In genomic region chr16:1216296-1216619, GRCh38 we compare ENCODE assay signal across 22 cellular contexts. TPM values are rescaled to one million over a fixed set of nuclear protein-coding genes. Genes with fewer than 3 reads are reported as not detected.
A peak's percentile ranks its signal among the peaks of the same experiment; 100 is the strongest.
DNase-seq lines count a peak whose midpoint lies in the region; TF ChIP-seq lines count a peak whose summit lies in the region.
"Had no signal": no experiment of that assay in that cellular context is flagged by ENCODE, and none has a peak within 500 bp of the region (broad histone marks: within the 10 kb centered on the region; RNA-seq: fewer than 3 reads in every experiment).

No MANE protein-coding gene starts in this region.

- CTCF ChIA-PET in mammary epithelial cell (lab: Charles Lee; ENCODE audit: low non-redundant PET): no interaction called here

- no peaks in the 10 kb centered on the region for H3K4me1 ChIP-seq in neuronal stem cell (ENCODE audit: control insufficient read depth in 2 of 2, insufficient read depth in 1 of 2, low read depth in 1 of 2, low read length in 2 of 2)
- no peaks in the 10 kb centered on the region for H3K4me1 ChIP-seq in mammary epithelial cell (ENCODE audit: insufficient read depth, low read length)

- H3K14ac ChIP-seq in neuronal stem cell (ENCODE audit: low read length): peak overlapping the region; percentile 94

- H2BK15ac ChIP-seq in neuronal stem cell (ENCODE audit: low read length): no peak overlapping the region

- DNase-seq in Daoy (ENCODE audit: low read depth) (peak; percentile 40), HT-29 (ENCODE audit: low spot score) (peak; percentile 36), UCSD-AML1 (lab: John Stamatoyannopoulos, UW; ENCODE audit: unreplicated experiment) (peak; percentile 22), neuronal stem cell (ENCODE audit: low spot score) (no peak), mammary epithelial cell (no peak), OCI-M2 (lab: John Stamatoyannopoulos, UW; ENCODE audit: unreplicated experiment) (no peak)
- DNase-seq in activated effector memory CD4-positive, alpha-beta T cell treated with anti-CD3 and anti-CD28 coated beads, Interleukin-2, amount 50 U/mL, for 16 hours: no peak
- DNase-seq: ACHN; CD4-positive, alpha-beta memory T cell; H9; MV-4-11; NCI-H1105 treated with DMSO at 0.1 percent for 48 hours; NCI-H1694 treated with DMSO at 0.1 percent for 48 hours; NCI-H2107; NCI-H2227 treated with DMSO at 0.1 percent for 48 hours had no signal

- H3K27ac ChIP-seq in neuronal stem cell (replicated peaks; ENCODE audit: low read length) (no peak overlapping the region), mammary epithelial cell (ENCODE audit: insufficient read depth, low read depth, low read length) (no peak overlapping the region)
- H3K27ac ChIP-seq: BLaER1, HL-60, KMS-11 had no signal

- H4K91ac ChIP-seq in neuronal stem cell (ENCODE audit: low read depth, low read length, poor library complexity): no peak overlapping the region

- H3K4me3 ChIP-seq in neuronal stem cell (ENCODE audit: low read length in 2 of 2) (no peak overlapping the region), mammary epithelial cell (replicated peaks in 1 of 3; ENCODE audit: insufficient read depth in 1 of 3, low read depth in 2 of 3, low read length in 3 of 3) (no peak overlapping the region)
- H3K4me3 ChIP-seq: BLaER1 had no signal

- BruUV-seq in mammary epithelial cell (replicated peaks; lab: Mats Ljungman, UMichigan): no TSS peak

- H3K9me3 ChIP-seq in neuronal stem cell (replicated peaks in 1 of 2; ENCODE audit: control insufficient read depth in 2 of 2, insufficient read depth in 1 of 2, low read depth in 1 of 2, low read length in 2 of 2) (peaks cover 0 to 2% of the 10 kb centered on the region in 2 donors), mammary epithelial cell (replicated peaks; ENCODE audit: insufficient read depth, low read length) (peaks cover 4% of the 10 kb centered on the region)
- H3K9me3 ChIP-seq: BLaER1 had no signal

- H4K8ac ChIP-seq in neuronal stem cell (ENCODE audit: low read depth, low read length): no peak overlapping the region

- H3K79me2 ChIP-seq in mammary epithelial cell (ENCODE audit: insufficient read depth, low read length): no peaks in the 10 kb centered on the region

- H3K4me2 ChIP-seq in neuronal stem cell (ENCODE audit: insufficient read depth, low read length, poor library complexity, severe bottlenecking) (no peak overlapping the region), mammary epithelial cell (ENCODE audit: insufficient read depth, low read depth, low read length) (no peak overlapping the region)
- H3K4me2 ChIP-seq: KMS-11 had no signal

- intact Hi-C loops in mammary epithelial cell (cut with micrococcal nuclease): no loop called here

- no CpG with 5 or more reads among the region's 12 CpGs for WGBS in neuronal stem cell (ENCODE audit: extremely low coverage in 2 of 2, insufficient read length in 2 of 2, insufficient replicate concordance in 1 of 2), 2 donors
- 61% methylated on average over 4 of the region's 12 CpGs for WGBS in mammary epithelial cell (ENCODE audit: low coverage, missing lambda C conversion rate)

- H3K18ac ChIP-seq in neuronal stem cell (ENCODE audit: low read length): peak overlapping the region; percentile 28

- no peak overlapping the region for H2BK5ac ChIP-seq in neuronal stem cell (ENCODE audit: low read length)

- no peak overlapping the region for H2AK5ac ChIP-seq in neuronal stem cell (ENCODE audit: low read depth, low read length)

- peak overlapping the region; percentile 11 for H3K4ac ChIP-seq in neuronal stem cell (ENCODE audit: low read length)

- no peak for TF ChIP-seq CTCF in mammary epithelial cell (conservative IDR thresholded peaks at IDR 0.05 in 1 of 2, IDR thresholded peaks at IDR 0.05 in 1 of 2; ENCODE audit: extremely low read depth in 1 of 2, insufficient read depth in 1 of 2, low read depth in 1 of 2, low read length in 2 of 2)

- no peak overlapping the region for H2AFZ ChIP-seq in neuronal stem cell (ENCODE audit: low read length)
- H2AFZ ChIP-seq in mammary epithelial cell (ENCODE audit: low read depth, low read length): no peak overlapping the region

- H3K36me3 ChIP-seq in neuronal stem cell (replicated peaks in 1 of 2; ENCODE audit: control insufficient read depth in 2 of 2, insufficient read depth in 2 of 2, low read length in 2 of 2): peaks cover 11 to 43% of the 10 kb centered on the region in 2 donors
- H3K36me3 ChIP-seq in mammary epithelial cell (ENCODE audit: insufficient read depth, low read length): no peaks in the 10 kb centered on the region

- no peaks in the 10 kb centered on the region for H4K20me1 ChIP-seq in mammary epithelial cell (ENCODE audit: insufficient read depth, low read length)

- H3K23ac ChIP-seq in neuronal stem cell (ENCODE audit: low read depth, low read length, poor library complexity): peak overlapping the region; percentile 85

- no peaks in the 10 kb centered on the region for H3K27me3 ChIP-seq in neuronal stem cell (ENCODE audit: control insufficient read depth in 3 of 3, insufficient read depth in 3 of 3, low read depth in 1 of 3, low read length in 3 of 3)
- H3K27me3 ChIP-seq in mammary epithelial cell (ENCODE audit: insufficient read depth, low read length): peaks cover 2% of the 10 kb centered on the region
- H3K27me3 ChIP-seq: BLaER1 had no signal

- no peak overlapping the region for H2BK12ac ChIP-seq in neuronal stem cell (ENCODE audit: low read length)

- in situ Hi-C loops in mammary epithelial cell (cut with MboI; ENCODE audit: low sequenced_read_pairs in 2 of 2): no loop called here

- H3K9ac ChIP-seq in neuronal stem cell (ENCODE audit: low read depth, low read length, poor library complexity) (no peak overlapping the region), mammary epithelial cell (ENCODE audit: insufficient read depth, low read length) (no peak overlapping the region)
- H3K9ac ChIP-seq: BLaER1, KMS-11 had no signal

- peaks cover 8% of the 10 kb centered on the region for H3K79me1 ChIP-seq in neuronal stem cell (ENCODE audit: low read depth, low read length)

- no peak overlapping the region for H2BK120ac ChIP-seq in neuronal stem cell (ENCODE audit: low read depth, low read length)

- dilution Hi-C loops in mammary epithelial cell (cut with HindIII; ENCODE audit: low sequenced_read_pairs): loop anchor here (10.0 kb wide), 4 partner anchors 151 to 299 kb away; no protein-coding TSS in a partner anchor

RNA-seq across cellular contexts. Expression of gene TPSG1, which starts 8.8 kb away (rescaled TPM):
- total RNA-seq in Daoy (2014; rRNA removed; shearing (Covaris generic)): 0.23 TPM in 1 of 2 replicates, not detected in the other
- 0.31 TPM in 1 of 2 replicates, not detected in the other for total RNA-seq in HT-29 (2014; rRNA removed; shearing (Covaris generic))
- polyA plus RNA-seq in neuronal stem cell (2013, experiment 1 of 2): not detected
- not detected for polyA plus RNA-seq in neuronal stem cell (2013, experiment 2 of 2)
- total RNA-seq in mammary epithelial cell: not detected
- not detected for polyA plus RNA-seq in mammary epithelial cell
- polyA minus RNA-seq in mammary epithelial cell: not detected
- total RNA-seq: CD4-positive, alpha-beta memory T cell; H9; HT1080; OCI-LY7; SK-MEL-5; T-helper 1 cell treated with Interleukin-12 subunit alpha and Interleukin-12 subunit beta and Interleukin-4 antibody, amounts not matched to agents 30 ng/mL and 1 ng/mL, for 36 hours had no signal
- polyA plus RNA-seq: CD4-positive, alpha-beta memory T cell had no signal

RNA-seq across cellular contexts. Expression of gene TPSB2, which starts 13.7 kb away (rescaled TPM):
- not detected in 2 replicates for total RNA-seq in Daoy (2014; rRNA removed; shearing (Covaris generic))
- total RNA-seq in HT-29 (2014; rRNA removed; shearing (Covaris generic)): not detected in 2 replicates
- not detected for polyA plus RNA-seq in neuronal stem cell (2013, experiment 1 of 2)
- not detected for polyA plus RNA-seq in neuronal stem cell (2013, experiment 2 of 2)
- not detected for total RNA-seq in mammary epithelial cell
- not detected for polyA plus RNA-seq in mammary epithelial cell
- not detected for polyA minus RNA-seq in mammary epithelial cell
- total RNA-seq: CD4-positive, alpha-beta memory T cell; H9; HT1080; OCI-LY7; SK-MEL-5; T-helper 1 cell treated with Interleukin-12 subunit alpha and Interleukin-12 subunit beta and Interleukin-4 antibody, amounts not matched to agents 30 ng/mL and 1 ng/mL, for 36 hours had no signal
- polyA plus RNA-seq: CD4-positive, alpha-beta memory T cell had no signal

RNA-seq across cellular contexts. Expression of gene TPSAB1, which starts 24.2 kb away (rescaled TPM):
- total RNA-seq in Daoy (2014; rRNA removed; shearing (Covaris generic)): not detected in 2 replicates
- not detected in 2 replicates for total RNA-seq in HT-29 (2014; rRNA removed; shearing (Covaris generic))
- not detected for polyA plus RNA-seq in neuronal stem cell (2013, experiment 1 of 2)
- not detected for polyA plus RNA-seq in neuronal stem cell (2013, experiment 2 of 2)
- not detected for total RNA-seq in mammary epithelial cell
- not detected for polyA plus RNA-seq in mammary epithelial cell
- not detected for polyA minus RNA-seq in mammary epithelial cell
- total RNA-seq: CD4-positive, alpha-beta memory T cell; H9; HT1080; OCI-LY7; SK-MEL-5; T-helper 1 cell treated with Interleukin-12 subunit alpha and Interleukin-12 subunit beta and Interleukin-4 antibody, amounts not matched to agents 30 ng/mL and 1 ng/mL, for 36 hours had no signal
- polyA plus RNA-seq: CD4-positive, alpha-beta memory T cell had no signal

RNA-seq across cellular contexts. Expression of gene TPSD1, which starts 39.6 kb away (rescaled TPM):
- not detected in 2 replicates for total RNA-seq in Daoy (2014; rRNA removed; shearing (Covaris generic))
- total RNA-seq in HT-29 (2014; rRNA removed; shearing (Covaris generic)): not detected in 2 replicates
- 0.06 TPM for polyA plus RNA-seq in neuronal stem cell (2013, experiment 1 of 2)
- not detected for polyA plus RNA-seq in neuronal stem cell (2013, experiment 2 of 2)
- total RNA-seq in mammary epithelial cell: not detected
- not detected for polyA plus RNA-seq in mammary epithelial cell
- not detected for polyA minus RNA-seq in mammary epithelial cell
- total RNA-seq: CD4-positive, alpha-beta memory T cell; H9; HT1080; OCI-LY7; SK-MEL-5; T-helper 1 cell treated with Interleukin-12 subunit alpha and Interleukin-12 subunit beta and Interleukin-4 antibody, amounts not matched to agents 30 ng/mL and 1 ng/mL, for 36 hours had no signal
- polyA plus RNA-seq: CD4-positive, alpha-beta memory T cell had no signal

Comparison
In these comparisons a context has a peak if more than half of its experiments do, and no peak if none do; other contexts are left out.
1. DNase-seq: peak in Daoy (single experiment), HT-29 (single experiment) and UCSD-AML1 (single experiment); none in neuronal stem cell (single experiment), activated effector memory CD4-positive, alpha-beta T cell treated with anti-CD3 and anti-CD28 coated beads, Interleukin-2, amount 50 U/mL, for 16 hours (single experiment), mammary epithelial cell (single experiment) and OCI-M2 (single experiment).